2 cellular contexts compared by ENCODE assay signal in the genomic region with DNA sequence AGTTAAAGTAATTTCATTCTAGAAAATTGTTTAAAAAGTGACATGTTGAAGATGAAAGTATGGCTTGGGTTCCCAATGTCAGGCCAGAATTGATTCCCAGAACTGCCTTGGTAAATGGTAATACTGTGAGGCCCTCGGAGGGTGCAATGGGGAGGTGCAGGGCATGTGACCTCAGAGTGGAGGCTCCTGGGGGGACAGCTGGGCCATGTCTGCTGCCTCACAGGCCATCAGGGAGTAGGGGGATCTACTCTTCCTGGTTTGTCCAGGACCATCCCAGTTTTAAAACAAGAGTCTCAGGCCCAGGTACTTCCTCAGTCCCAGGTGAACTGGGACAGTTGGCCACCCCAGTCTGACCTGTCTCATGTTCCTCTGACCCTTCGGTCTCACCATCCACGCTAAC.
TF ChIP-seq lines count a peak whose summit lies in the region.

No MANE protein-coding gene starts in this region.

TF ChIP-seq in IMR-90, 13 proteins besides CTCF, POLR2A, EP300 and RAD21:
- TF ChIP-seq FOS (IDR thresholded peaks at IDR 0.05; ENCODE audit: low read depth, low read length) (no peak), MAFK (IDR thresholded peaks at IDR 0.05; ENCODE audit: low read depth, low read length) (no peak)

TF ChIP-seq in GM12878, 131 proteins besides CTCF, POLR2A, EP300 and RAD21:
- TF ChIP-seq, protein P1, sequence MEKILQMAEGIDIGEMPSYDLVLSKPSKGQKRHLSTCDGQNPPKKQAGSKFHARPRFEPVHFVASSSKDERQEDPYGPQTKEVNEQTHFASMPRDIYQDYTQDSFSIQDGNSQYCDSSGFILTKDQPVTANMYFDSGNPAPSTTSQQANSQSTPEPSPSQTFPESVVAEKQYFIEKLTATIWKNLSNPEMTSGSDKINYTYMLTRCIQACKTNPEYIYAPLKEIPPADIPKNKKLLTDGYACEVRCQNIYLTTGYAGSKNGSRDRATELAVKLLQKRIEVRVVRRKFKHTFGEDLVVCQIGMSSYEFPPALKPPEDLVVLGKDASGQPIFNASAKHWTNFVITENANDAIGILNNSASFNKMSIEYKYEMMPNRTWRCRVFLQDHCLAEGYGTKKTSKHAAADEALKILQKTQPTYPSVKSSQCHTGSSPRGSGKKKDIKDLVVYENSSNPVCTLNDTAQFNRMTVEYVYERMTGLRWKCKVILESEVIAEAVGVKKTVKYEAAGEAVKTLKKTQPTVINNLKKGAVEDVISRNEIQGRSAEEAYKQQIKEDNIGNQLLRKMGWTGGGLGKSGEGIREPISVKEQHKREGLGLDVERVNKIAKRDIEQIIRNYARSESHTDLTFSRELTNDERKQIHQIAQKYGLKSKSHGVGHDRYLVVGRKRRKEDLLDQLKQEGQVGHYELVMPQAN (conservative IDR thresholded peaks at IDR 0.05): no peak
- no peak for TF ChIP-seq NR2C1 (IDR thresholded peaks at IDR 0.05)
- TF ChIP-seq SPI1 (IDR thresholded peaks at IDR 0.05; ENCODE audit: borderline replicate concordance, insufficient read depth, low read depth, low read length): no peak
- no peak for TF ChIP-seq FOS (IDR thresholded peaks at IDR 0.05; ENCODE audit: borderline replicate concordance, extremely low read depth, insufficient read length)
- TF ChIP-seq, protein P2, sequence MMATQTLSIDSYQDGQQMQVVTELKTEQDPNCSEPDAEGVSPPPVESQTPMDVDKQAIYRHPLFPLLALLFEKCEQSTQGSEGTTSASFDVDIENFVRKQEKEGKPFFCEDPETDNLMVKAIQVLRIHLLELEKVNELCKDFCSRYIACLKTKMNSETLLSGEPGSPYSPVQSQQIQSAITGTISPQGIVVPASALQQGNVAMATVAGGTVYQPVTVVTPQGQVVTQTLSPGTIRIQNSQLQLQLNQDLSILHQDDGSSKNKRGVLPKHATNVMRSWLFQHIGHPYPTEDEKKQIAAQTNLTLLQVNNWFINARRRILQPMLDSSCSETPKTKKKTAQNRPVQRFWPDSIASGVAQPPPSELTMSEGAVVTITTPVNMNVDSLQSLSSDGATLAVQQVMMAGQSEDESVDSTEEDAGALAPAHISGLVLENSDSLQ (IDR thresholded peaks at IDR 0.05): no peak
- no peak for TF ChIP-seq TBL1XR1 (IDR thresholded peaks at IDR 0.05; ENCODE audit: low read depth, low read length)
- TF ChIP-seq, protein P3, sequence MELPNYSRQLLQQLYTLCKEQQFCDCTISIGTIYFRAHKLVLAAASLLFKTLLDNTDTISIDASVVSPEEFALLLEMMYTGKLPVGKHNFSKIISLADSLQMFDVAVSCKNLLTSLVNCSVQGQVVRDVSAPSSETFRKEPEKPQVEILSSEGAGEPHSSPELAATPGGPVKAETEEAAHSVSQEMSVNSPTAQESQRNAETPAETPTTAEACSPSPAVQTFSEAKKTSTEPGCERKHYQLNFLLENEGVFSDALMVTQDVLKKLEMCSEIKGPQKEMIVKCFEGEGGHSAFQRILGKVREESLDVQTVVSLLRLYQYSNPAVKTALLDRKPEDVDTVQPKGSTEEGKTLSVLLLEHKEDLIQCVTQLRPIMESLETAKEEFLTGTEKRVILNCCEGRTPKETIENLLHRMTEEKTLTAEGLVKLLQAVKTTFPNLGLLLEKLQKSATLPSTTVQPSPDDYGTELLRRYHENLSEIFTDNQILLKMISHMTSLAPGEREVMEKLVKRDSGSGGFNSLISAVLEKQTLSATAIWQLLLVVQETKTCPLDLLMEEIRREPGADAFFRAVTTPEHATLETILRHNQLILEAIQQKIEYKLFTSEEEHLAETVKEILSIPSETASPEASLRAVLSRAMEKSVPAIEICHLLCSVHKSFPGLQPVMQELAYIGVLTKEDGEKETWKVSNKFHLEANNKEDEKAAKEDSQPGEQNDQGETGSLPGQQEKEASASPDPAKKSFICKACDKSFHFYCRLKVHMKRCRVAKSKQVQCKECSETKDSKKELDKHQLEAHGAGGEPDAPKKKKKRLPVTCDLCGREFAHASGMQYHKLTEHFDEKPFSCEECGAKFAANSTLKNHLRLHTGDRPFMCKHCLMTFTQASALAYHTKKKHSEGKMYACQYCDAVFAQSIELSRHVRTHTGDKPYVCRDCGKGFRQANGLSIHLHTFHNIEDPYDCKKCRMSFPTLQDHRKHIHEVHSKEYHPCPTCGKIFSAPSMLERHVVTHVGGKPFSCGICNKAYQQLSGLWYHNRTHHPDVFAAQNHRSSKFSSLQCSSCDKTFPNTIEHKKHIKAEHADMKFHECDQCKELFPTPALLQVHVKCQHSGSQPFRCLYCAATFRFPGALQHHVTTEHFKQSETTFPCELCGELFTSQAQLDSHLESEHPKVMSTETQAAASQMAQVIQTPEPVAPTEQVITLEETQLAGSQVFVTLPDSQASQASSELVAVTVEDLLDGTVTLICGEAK (IDR thresholded peaks at IDR 0.05; ENCODE audit: borderline replicate concordance): no peak
- TF ChIP-seq, protein P4, sequence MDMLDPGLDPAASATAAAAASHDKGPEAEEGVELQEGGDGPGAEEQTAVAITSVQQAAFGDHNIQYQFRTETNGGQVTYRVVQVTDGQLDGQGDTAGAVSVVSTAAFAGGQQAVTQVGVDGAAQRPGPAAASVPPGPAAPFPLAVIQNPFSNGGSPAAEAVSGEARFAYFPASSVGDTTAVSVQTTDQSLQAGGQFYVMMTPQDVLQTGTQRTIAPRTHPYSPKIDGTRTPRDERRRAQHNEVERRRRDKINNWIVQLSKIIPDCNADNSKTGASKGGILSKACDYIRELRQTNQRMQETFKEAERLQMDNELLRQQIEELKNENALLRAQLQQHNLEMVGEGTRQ (IDR thresholded peaks at IDR 0.05; ENCODE audit: borderline replicate concordance, low read depth, low read length): no peak
- TF ChIP-seq MEF2B (IDR thresholded peaks at IDR 0.05; ENCODE audit: partially characterized antibody, poor library complexity, severe bottlenecking): no peak
- no peak for TF ChIP-seq SUPT20H (IDR thresholded peaks at IDR 0.05; ENCODE audit: borderline replicate concordance, control insufficient read depth, low read depth, low read length)
- no peak for TF ChIP-seq POLR2AphosphoS2 (IDR thresholded peaks at IDR 0.05; ENCODE audit: low read depth, low read length)
- TF ChIP-seq, protein P5, sequence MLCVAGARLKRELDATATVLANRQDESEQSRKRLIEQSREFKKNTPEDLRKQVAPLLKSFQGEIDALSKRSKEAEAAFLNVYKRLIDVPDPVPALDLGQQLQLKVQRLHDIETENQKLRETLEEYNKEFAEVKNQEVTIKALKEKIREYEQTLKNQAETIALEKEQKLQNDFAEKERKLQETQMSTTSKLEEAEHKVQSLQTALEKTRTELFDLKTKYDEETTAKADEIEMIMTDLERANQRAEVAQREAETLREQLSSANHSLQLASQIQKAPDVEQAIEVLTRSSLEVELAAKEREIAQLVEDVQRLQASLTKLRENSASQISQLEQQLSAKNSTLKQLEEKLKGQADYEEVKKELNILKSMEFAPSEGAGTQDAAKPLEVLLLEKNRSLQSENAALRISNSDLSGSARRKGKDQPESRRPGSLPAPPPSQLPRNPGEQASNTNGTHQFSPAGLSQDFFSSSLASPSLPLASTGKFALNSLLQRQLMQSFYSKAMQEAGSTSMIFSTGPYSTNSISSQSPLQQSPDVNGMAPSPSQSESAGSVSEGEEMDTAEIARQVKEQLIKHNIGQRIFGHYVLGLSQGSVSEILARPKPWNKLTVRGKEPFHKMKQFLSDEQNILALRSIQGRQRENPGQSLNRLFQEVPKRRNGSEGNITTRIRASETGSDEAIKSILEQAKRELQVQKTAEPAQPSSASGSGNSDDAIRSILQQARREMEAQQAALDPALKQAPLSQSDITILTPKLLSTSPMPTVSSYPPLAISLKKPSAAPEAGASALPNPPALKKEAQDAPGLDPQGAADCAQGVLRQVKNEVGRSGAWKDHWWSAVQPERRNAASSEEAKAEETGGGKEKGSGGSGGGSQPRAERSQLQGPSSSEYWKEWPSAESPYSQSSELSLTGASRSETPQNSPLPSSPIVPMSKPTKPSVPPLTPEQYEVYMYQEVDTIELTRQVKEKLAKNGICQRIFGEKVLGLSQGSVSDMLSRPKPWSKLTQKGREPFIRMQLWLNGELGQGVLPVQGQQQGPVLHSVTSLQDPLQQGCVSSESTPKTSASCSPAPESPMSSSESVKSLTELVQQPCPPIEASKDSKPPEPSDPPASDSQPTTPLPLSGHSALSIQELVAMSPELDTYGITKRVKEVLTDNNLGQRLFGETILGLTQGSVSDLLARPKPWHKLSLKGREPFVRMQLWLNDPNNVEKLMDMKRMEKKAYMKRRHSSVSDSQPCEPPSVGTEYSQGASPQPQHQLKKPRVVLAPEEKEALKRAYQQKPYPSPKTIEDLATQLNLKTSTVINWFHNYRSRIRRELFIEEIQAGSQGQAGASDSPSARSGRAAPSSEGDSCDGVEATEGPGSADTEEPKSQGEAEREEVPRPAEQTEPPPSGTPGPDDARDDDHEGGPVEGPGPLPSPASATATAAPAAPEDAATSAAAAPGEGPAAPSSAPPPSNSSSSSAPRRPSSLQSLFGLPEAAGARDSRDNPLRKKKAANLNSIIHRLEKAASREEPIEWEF (IDR thresholded peaks at IDR 0.05; ENCODE audit: insufficient replicate concordance, low read depth, low read length): no peak
- no peak for TF ChIP-seq TCF7 (IDR thresholded peaks at IDR 0.05; ENCODE audit: borderline replicate concordance)
- no peak for TF ChIP-seq KAT2A (conservative IDR thresholded peaks at IDR 0.05; ENCODE audit: control insufficient read depth, low read depth, low read length)
- TF ChIP-seq HDGF (IDR thresholded peaks at IDR 0.05): no peak
- no peak for TF ChIP-seq EGR1 (IDR thresholded peaks at IDR 0.05; ENCODE audit: borderline replicate concordance in 1 of 2, low read depth in 2 of 2, low read length in 2 of 2)
- no peak for TF ChIP-seq MXI1 (IDR thresholded peaks at IDR 0.05; ENCODE audit: low read depth, low read length)
